In genomic region chr1:9822897-9823692, GRCh38 we compare ENCODE assay signal across 8 cellular contexts. TPM values are rescaled to one million over a fixed set of nuclear protein-coding genes. Genes with fewer than 3 reads are reported as not detected.
DNase-seq lines count a peak whose midpoint lies in the region; ATAC-seq and TF ChIP-seq lines count a peak whose summit lies in the region.

No MANE protein-coding gene starts in this region.

- peaks cover 15% of the 10 kb centered on the region for H3K27me3 Mint-ChIP-seq in activated T-helper 2 cell treated with anti-CD3 and anti-CD28 coated beads, Interferon-gamma antibody, Interleukin-2, Interleukin-4, amounts not matched to agents 10 μg/mL and 5 μg/mL and 100 μg/mL, durations not matched to agents 14 hours and 24 hours and 36 hours (ENCODE audit: low read depth)

- TF ChIP-seq CTCF in parathyroid adenoma (IDR thresholded peaks at IDR 0.05): no peak

- H3K4me2 ChIP-seq in parathyroid adenoma (ENCODE audit: low read length): peak overlapping the region; percentile 93

- H3K27me3 ChIP-seq in MG63: no peaks in the 10 kb centered on the region
- no peaks in the 10 kb centered on the region for H3K27me3 ChIP-seq in parathyroid adenoma (ENCODE audit: control insufficient read depth, insufficient read depth, low read length)

- no peaks in the 10 kb centered on the region for H3K79me2 ChIP-seq in parathyroid adenoma

- peaks cover 11% of the 10 kb centered on the region for H3K36me3 Mint-ChIP-seq in activated T-helper 2 cell treated with anti-CD3 and anti-CD28 coated beads, Interferon-gamma antibody, Interleukin-2, Interleukin-4, amounts not matched to agents 10 μg/mL and 5 μg/mL and 100 μg/mL, durations not matched to agents 14 hours and 24 hours and 36 hours (ENCODE audit: low read depth)

- H3K9ac ChIP-seq in parathyroid adenoma: no peak overlapping the region

- H3K9me3 ChIP-seq in MG63 (no peaks in the 10 kb centered on the region), parathyroid adenoma (ENCODE audit: control insufficient read depth, low read length) (no peaks in the 10 kb centered on the region)

- DNase-seq in SHP77 treated with DMSO at 0.1 percent for 48 hours (lab: John Stamatoyannopoulos, UW) (peak; percentile 1), SHP77 (lab: John Stamatoyannopoulos, UW) (no peak), MG63 (no peak), head of caudate nucleus (peak; percentile 37 to 82 (median 64)), UCSD-AML1 (lab: John Stamatoyannopoulos, UW; ENCODE audit: unreplicated experiment) (no peak)
- DNase-seq in activated T-helper 2 cell treated with anti-CD3 and anti-CD28 coated beads, Interferon-gamma antibody, Interleukin-2, Interleukin-4, amounts not matched to agents 10 μg/mL and 5 μg/mL and 100 μg/mL, durations not matched to agents 14 hours and 24 hours and 36 hours (ENCODE audit: low spot score): no peak

- peaks cover 17% of the 10 kb centered on the region for H3K4me1 ChIP-seq in parathyroid adenoma

- H3K27ac ChIP-seq in parathyroid adenoma: peak overlapping the region; percentile 8

- H3K4me3 ChIP-seq in MG63: peak overlapping the region; percentile 63
- H3K4me3 ChIP-seq in parathyroid adenoma (ENCODE audit: low read depth, low read length): peak overlapping the region; percentile 68

- H3K36me3 ChIP-seq in MG63 (no peaks in the 10 kb centered on the region), parathyroid adenoma (ENCODE audit: control insufficient read depth, insufficient read depth, low read length) (no peaks in the 10 kb centered on the region)

- no peaks in the 10 kb centered on the region for H3K9me3 Mint-ChIP-seq in activated T-helper 2 cell treated with anti-CD3 and anti-CD28 coated beads, Interferon-gamma antibody, Interleukin-2, Interleukin-4, amounts not matched to agents 10 μg/mL and 5 μg/mL and 100 μg/mL, durations not matched to agents 14 hours and 24 hours and 36 hours

- peaks cover 31% of the 10 kb centered on the region for H3K4me1 Mint-ChIP-seq in activated T-helper 2 cell treated with anti-CD3 and anti-CD28 coated beads, Interferon-gamma antibody, Interleukin-2, Interleukin-4, amounts not matched to agents 10 μg/mL and 5 μg/mL and 100 μg/mL, durations not matched to agents 14 hours and 24 hours and 36 hours (ENCODE audit: low read depth)

- intact Hi-C loops in activated T-helper 2 cell treated with anti-CD3 and anti-CD28 coated beads, Interferon-gamma antibody, Interleukin-2, Interleukin-4, amounts not matched to agents 10 μg/mL and 5 μg/mL and 100 μg/mL, durations not matched to agents 14 hours and 24 hours and 36 hours (cut with micrococcal nuclease): loop anchor here (2.0 to 10.0 kb wide), 4 partner anchors 22 to 872 kb away; no protein-coding TSS in a partner anchor
- intact Hi-C loops in head of caudate nucleus (cut with DNase I): no loop called here

- no peak for ATAC-seq in HG03378 (IDR thresholded peaks at IDR 0.05; ENCODE audit: unreplicated experiment)

- peak overlapping the region; percentile 73 for H3K27ac Mint-ChIP-seq in activated T-helper 2 cell treated with anti-CD3 and anti-CD28 coated beads, Interferon-gamma antibody, Interleukin-2, Interleukin-4, amounts not matched to agents 10 μg/mL and 5 μg/mL and 100 μg/mL, durations not matched to agents 14 hours and 24 hours and 36 hours

- H3K4me3 Mint-ChIP-seq in activated T-helper 2 cell treated with anti-CD3 and anti-CD28 coated beads, Interferon-gamma antibody, Interleukin-2, Interleukin-4, amounts not matched to agents 10 μg/mL and 5 μg/mL and 100 μg/mL, durations not matched to agents 14 hours and 24 hours and 36 hours (ENCODE audit: low read depth): peak overlapping the region; percentile 90

- peak overlapping the region; percentile 19 for H2AFZ ChIP-seq in parathyroid adenoma

RNA-seq across cellular contexts. Expression of gene CLSTN1, which starts 0.7 kb away (rescaled TPM):
- total RNA-seq in MG63 (2014; rRNA removed; shearing (Covaris generic); ENCODE audit: low replicate concordance): 31.7 and 43.6 TPM in 2 replicates
- total RNA-seq in activated T-helper 2 cell treated with anti-CD3 and anti-CD28 coated beads, Interferon-gamma antibody, Interleukin-2, Interleukin-4, amounts not matched to agents 10 μg/mL and 5 μg/mL and 100 μg/mL, durations not matched to agents 14 hours and 24 hours and 36 hours: 46.5 and 48.8 TPM in 2 replicates

Comparison
In these comparisons a context has a peak if more than half of its experiments do, and no peak if none do; other contexts are left out.
1. DNase-seq: peak in SHP77 treated with DMSO at 0.1 percent for 48 hours (single experiment) and head of caudate nucleus (42 of 42); none in SHP77 (0 of 2), MG63 (single experiment), activated T-helper 2 cell treated with anti-CD3 and anti-CD28 coated beads, Interferon-gamma antibody, Interleukin-2, Interleukin-4, amounts not matched to agents 10 μg/mL and 5 μg/mL and 100 μg/mL, durations not matched to agents 14 hours and 24 hours and 36 hours (single experiment) and UCSD-AML1 (single experiment).